12 cellular contexts compared by ENCODE assay signal in the genomic region with DNA sequence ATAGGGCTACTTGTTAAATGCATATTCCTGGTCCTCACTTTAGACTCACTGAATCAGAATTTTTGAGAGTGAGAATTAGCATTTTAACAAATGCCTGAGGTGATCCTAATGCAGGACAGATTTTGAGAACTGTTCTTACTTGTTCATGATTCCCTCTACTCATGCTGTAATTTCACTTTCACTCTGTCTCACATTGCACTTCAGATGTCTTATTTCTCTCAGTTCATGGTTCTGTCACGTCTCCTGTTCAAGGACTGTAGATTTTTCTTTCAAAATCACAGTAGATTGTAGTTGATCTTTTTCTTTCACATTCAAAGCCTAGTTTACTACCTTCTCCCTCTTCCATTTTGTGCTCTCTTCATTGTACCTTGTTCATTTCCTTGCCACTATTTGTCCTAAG. TPM values are rescaled to one million over a fixed set of nuclear protein-coding genes. Genes with fewer than 3 reads are reported as not detected.
DNase-seq lines count a peak whose midpoint lies in the region; ATAC-seq and TF ChIP-seq lines count a peak whose summit lies in the region.
"Had no signal": no experiment of that assay in that cellular context is flagged by ENCODE, and none has a peak within 500 bp of the region (broad histone marks: within the 10 kb centered on the region; RNA-seq: fewer than 3 reads in every experiment).

No MANE protein-coding gene starts in this region.

- TF ChIP-seq POLR2A in stomach (IDR thresholded peaks at IDR 0.05), result no peak

- H3K27ac ChIP-seq in ACC112 (ENCODE audit: low read depth, low read length) (no peak overlapping the region), heart right ventricle (no peak overlapping the region), stomach (no peak overlapping the region)

- no peak for TF ChIP-seq EP300 in stomach (IDR thresholded peaks at IDR 0.05)

- 0 out of 2 replicates have a peak overlapping the region, but pooled peaks have one; percentile 15 for H3K4me3 ChIP-seq in ACC112 (ENCODE audit: low read depth, low read length)
- H3K4me3 ChIP-seq in heart right ventricle, result no peak overlapping the region
- no peak overlapping the region for H3K4me3 ChIP-seq in stomach

- H3K4me1 ChIP-seq in ACC112 (ENCODE audit: control insufficient read depth, insufficient read depth, low read length, unreplicated experiment) (no peaks in the 10 kb centered on the region), heart right ventricle (no peaks in the 10 kb centered on the region), stomach (no peaks in the 10 kb centered on the region)

- H3K27me3 ChIP-seq in ACC112 (ENCODE audit: insufficient read depth, low read length), result peaks cover 80% of the 10 kb centered on the region
- H3K27me3 ChIP-seq in heart right ventricle, result peaks cover 0 to 10% (median 0%) of the 10 kb centered on the region in 7 donors
- no peaks in the 10 kb centered on the region for H3K27me3 ChIP-seq in stomach

- H3K9me3 ChIP-seq in heart right ventricle (no peaks in the 10 kb centered on the region), stomach (no peaks in the 10 kb centered on the region)

- no peak for TF ChIP-seq CTCF in heart right ventricle (IDR thresholded peaks at IDR 0.05)
- no peak for TF ChIP-seq CTCF in stomach (IDR thresholded peaks at IDR 0.05)

- DNase-seq in heart right ventricle (no peak), stomach (no peak), LoVo (ENCODE audit: low spot score) (no peak), EL (no peak)
- DNase-seq: activated CD8-positive, alpha-beta memory T cell treated with anti-CD3 and anti-CD28 coated beads, Interleukin-2, amount 50 U/mL, for 4 hours; mesenchymal stem cell; NCI-H524; T-helper 1 cell had no signal

- H2AFZ ChIP-seq in ACC112 (ENCODE audit: low read length, unreplicated experiment), result no peak overlapping the region

- peak; percentile 97 for ATAC-seq in GM19351 (IDR thresholded peaks at IDR 0.05; ENCODE audit: unreplicated experiment)
- ATAC-seq in HG02798 (IDR thresholded peaks at IDR 0.05; ENCODE audit: poor library complexity, unreplicated experiment), result peak; percentile 92
- peak; percentile 95 for ATAC-seq in HG03558 (IDR thresholded peaks at IDR 0.05; ENCODE audit: extremely low read depth, unreplicated experiment)
- no peak for ATAC-seq in heart right ventricle

- H3K36me3 ChIP-seq in ACC112 (ENCODE audit: insufficient read depth, low read length) (no peaks in the 10 kb centered on the region), heart right ventricle (no peaks in the 10 kb centered on the region), stomach (no peaks in the 10 kb centered on the region)

- H3K79me2 ChIP-seq in ACC112 (ENCODE audit: control insufficient read depth, insufficient read depth, low read length, unreplicated experiment), result no peaks in the 10 kb centered on the region

- intact Hi-C loops in heart right ventricle (cut with DNase I), result no loop called here
- intact Hi-C loops in stomach (cut with DNase I; ENCODE audit: low total_unique reads), result no loop called here

- 57 to 76% methylated on average over 1 of the region's 1 CpG for WGBS in heart right ventricle, 2 donors
- WGBS in stomach, 5 donors, result 37 to 55% (median 51%) methylated on average over 1 of the region's 1 CpG

RNA-seq across cellular contexts. Expression of gene ADGRV1, which starts 54.3 kb away (rescaled TPM):
- total RNA-seq in heart right ventricle, result 1 to 10 TPM in 1 of 10 donors, under 1 TPM in 4, not detected in 5; 0.31 to 1.4 (median 0.53) TPM
- polyA plus RNA-seq in heart right ventricle, result under 1 TPM in 1 of 2 donors, not detected in 1; 0.03 TPM
- 10 to 100 TPM in 1 of 5 donors, 1 to 10 TPM in 4; 1.4 to 10.3 (median 5.3) TPM for total RNA-seq in stomach
- 1 to 10 TPM in 2 of 3 donors, under 1 TPM in 1; 0.75 to 5.7 (median 2.6) TPM for polyA plus RNA-seq in stomach

Comparison
In these comparisons a context has a peak if more than half of its experiments do, and no peak if none do; other contexts are left out.
1. ATAC-seq: peak in GM19351 (single experiment), HG02798 (single experiment) and HG03558 (single experiment); none in heart right ventricle (0 of 8).